In genomic region chr11:66421492-66422205, GRCh38 we compare ENCODE assay signal across 1 cellular context.
TF ChIP-seq lines count a peak whose summit lies in the region.

No MANE protein-coding gene starts in this region.

TF ChIP-seq in K562, 482 proteins besides CTCF, POLR2A, EP300 and RAD21 (continued from another document and continues in another):
- no peak for TF ChIP-seq ZNF280A (IDR thresholded peaks at IDR 0.05; ENCODE audit: low read depth, partially characterized antibody)
- peak; percentile 91 for TF ChIP-seq IRF9 (tag; IDR thresholded peaks at IDR 0.05)
- peak; percentile 57 for TF ChIP-seq TBP (optimal IDR thresholded peaks at IDR 0.05; ENCODE audit: low read depth, low read length)
- no peak for TF ChIP-seq YBX1 (IDR thresholded peaks at IDR 0.05)
- TF ChIP-seq ZNF318 (IDR thresholded peaks at IDR 0.05; ENCODE audit: borderline replicate concordance in 1 of 2, low read depth in 1 of 2): no peak
- peak; percentile 100 for TF ChIP-seq FOXJ3 (CRISPR knock-in tag; IDR thresholded peaks at IDR 0.05)
- peak; percentile 100 for TF ChIP-seq ZNF224 (CRISPR knock-in tag; IDR thresholded peaks at IDR 0.05)
- TF ChIP-seq MAFF (IDR thresholded peaks at IDR 0.05; ENCODE audit: low read length): no peak
- no peak for TF ChIP-seq PRPF4 (IDR thresholded peaks at IDR 0.05; ENCODE audit: insufficient read depth, low read depth, low read length, poor library complexity, severe bottlenecking)
- TF ChIP-seq FUS (optimal IDR thresholded peaks at IDR 0.05; ENCODE audit: low read depth, low read length): no peak
- TF ChIP-seq SMARCA4 (IDR thresholded peaks at IDR 0.05): no peak
- TF ChIP-seq MXD1 (CRISPR knock-in tag; IDR thresholded peaks at IDR 0.05; ENCODE audit: borderline replicate concordance, poor library complexity, severe bottlenecking): peak; percentile 96
- TF ChIP-seq PRDM10 (IDR thresholded peaks at IDR 0.05; ENCODE audit: partially characterized antibody): no peak
- no peak for TF ChIP-seq HMBOX1 (IDR thresholded peaks at IDR 0.05)
- TF ChIP-seq CTBP1 (IDR thresholded peaks at IDR 0.05; ENCODE audit: borderline replicate concordance): no peak
- TF ChIP-seq KLF10 (CRISPR knock-in tag; IDR thresholded peaks at IDR 0.05): no peak
- TF ChIP-seq RB1 (IDR thresholded peaks at IDR 0.05; ENCODE audit: low read depth): peak; percentile 91
- TF ChIP-seq ESRRB (CRISPR knock-in tag; IDR thresholded peaks at IDR 0.05; ENCODE audit: borderline replicate concordance): no peak
- no peak for TF ChIP-seq FOS (IDR thresholded peaks at IDR 0.05; ENCODE audit: extremely low read depth, insufficient read length)
- TF ChIP-seq MAX (CRISPR knock-in tag; IDR thresholded peaks at IDR 0.05): peak; percentile 98
- TF ChIP-seq SMAD4 (CRISPR knock-in tag; conservative IDR thresholded peaks at IDR 0.05): peak; percentile 99
- peak; percentile 64 for TF ChIP-seq MEF2A (IDR thresholded peaks at IDR 0.05; ENCODE audit: control insufficient read depth, low read depth, low read length)
- TF ChIP-seq NCOA6 (IDR thresholded peaks at IDR 0.05): peak; percentile 100
- TF ChIP-seq ETS1 (conservative IDR thresholded peaks at IDR 0.05; ENCODE audit: control insufficient read depth, low read depth, low read length): peak; percentile 100
- TF ChIP-seq PML (IDR thresholded peaks at IDR 0.05; ENCODE audit: low read length): 0 out of 2 replicates have a peak, but pooled peaks have one; percentile 17
- peak; percentile 58 for TF ChIP-seq TEAD4 (IDR thresholded peaks at IDR 0.05; ENCODE audit: low read length)
- TF ChIP-seq TEAD4 (CRISPR knock-in tag; IDR thresholded peaks at IDR 0.05; ENCODE audit: borderline replicate concordance): peak; percentile 100
- TF ChIP-seq ZBTB2 (IDR thresholded peaks at IDR 0.05): no peak
- TF ChIP-seq PHB2 (IDR thresholded peaks at IDR 0.05; ENCODE audit: low read depth): no peak
- 0 out of 2 replicates have a peak, but pooled peaks have one; percentile 54 for TF ChIP-seq GTF2F1 (IDR thresholded peaks at IDR 0.05; ENCODE audit: low read depth, low read length)
- TF ChIP-seq HNRNPUL1 (IDR thresholded peaks at IDR 0.05; ENCODE audit: low read length): no peak
- no peak for TF ChIP-seq ZFP36 (IDR thresholded peaks at IDR 0.05; ENCODE audit: low read depth, low read length, partially characterized antibody)
- TF ChIP-seq ZNF449 (CRISPR knock-in tag; IDR thresholded peaks at IDR 0.05): peak; percentile 96
- TF ChIP-seq SETDB1 (IDR thresholded peaks at IDR 0.05; ENCODE audit: low read length): peak; percentile 92
- TF ChIP-seq HEY1 (CRISPR knock-in tag; IDR thresholded peaks at IDR 0.05; ENCODE audit: borderline replicate concordance): peak; percentile 51; the same call in 1 of the 2 replicates
- peak; percentile 81 for TF ChIP-seq ETV1 (tag; conservative IDR thresholded peaks at IDR 0.05; ENCODE audit: low read depth)
- TF ChIP-seq MEIS2 (IDR thresholded peaks at IDR 0.05; ENCODE audit: partially characterized antibody): no peak
- no peak for TF ChIP-seq COPS2 (conservative IDR thresholded peaks at IDR 0.05)
- TF ChIP-seq ZNF431 (CRISPR knock-in tag; IDR thresholded peaks at IDR 0.05): peak; percentile 99
- TF ChIP-seq ZC3H11A (IDR thresholded peaks at IDR 0.05; ENCODE audit: low read depth, low read length): 0 out of 2 replicates have a peak, but pooled peaks have one; percentile 37
- TF ChIP-seq ZNF232 (CRISPR knock-in tag; IDR thresholded peaks at IDR 0.05): peak; percentile 100
